In genomic region chr12:52907092-52907810, GRCh38 we compare ENCODE assay signal across 8 cellular contexts. TPM values are rescaled to one million over a fixed set of nuclear protein-coding genes. Genes with fewer than 3 reads are reported as not detected.
DNase-seq lines count a peak whose midpoint lies in the region; ATAC-seq and TF ChIP-seq lines count a peak whose summit lies in the region.

No MANE protein-coding gene starts in this region.

- H3K9me3 ChIP-seq in HCT116 (ENCODE audit: control insufficient read depth in 1 of 2, insufficient read depth in 1 of 2, low read depth in 1 of 2, low read length in 2 of 2) (no peaks in the 10 kb centered on the region), esophagus (ENCODE audit: control insufficient read depth in 2 of 2, insufficient read depth in 1 of 2, low read depth in 1 of 2, low read length in 1 of 2) (no peaks in the 10 kb centered on the region)

- ATAC-seq in HCT116 (peak; percentile 31), HG03469 (IDR thresholded peaks at IDR 0.05; ENCODE audit: unreplicated experiment) (no peak), GM18909 (IDR thresholded peaks at IDR 0.05; ENCODE audit: poor library complexity, unreplicated experiment) (no peak)
- ATAC-seq in activated naive CD8-positive, alpha-beta T cell treated with anti-CD3 and anti-CD28 coated beads, Interleukin-2, amount 50 U/mL, for 24 hours = no peak
- ATAC-seq in activated naive CD4-positive, alpha-beta T cell treated with anti-CD3 and anti-CD28 coated beads, Interleukin-2, amount 50 U/mL, for 72 hours = no peak

- no peak overlapping the region for H3K4me3 Mint-ChIP-seq in activated naive CD8-positive, alpha-beta T cell treated with anti-CD3 and anti-CD28 coated beads, Interleukin-2, amount 50 U/mL, for 24 hours

- peaks cover 53 to 75% of the 10 kb centered on the region in 2 experiments for H3K4me1 ChIP-seq in HCT116 (ENCODE audit: control insufficient read depth in 1 of 2, insufficient read depth in 2 of 2, low read length in 2 of 2)
- H3K4me1 ChIP-seq in esophagus (ENCODE audit: control insufficient read depth in 2 of 2, insufficient read depth in 2 of 2, low read length in 1 of 2) = peaks cover 0 to 18% of the 10 kb centered on the region in 2 donors

- no peak overlapping the region for H2AFZ ChIP-seq in HCT116 (ENCODE audit: low read depth, low read length, poor library complexity, severe bottlenecking)

- RAD21 ChIA-PET in HCT116 (lab: Charles Lee; ENCODE audit: low non-redundant PET in 1 of 2, low total read pairs in 2 of 2, uncharacterized antibody in 2 of 2, unreplicated experiment in 2 of 2) = interaction anchor here (1.0 to 1.3 kb wide), 3 partner anchors 11 to 74 kb away, joined by 3 to 5 read pairs (median 3); no protein-coding TSS in a partner anchor

- no peaks in the 10 kb centered on the region for H3K36me3 Mint-ChIP-seq in activated naive CD8-positive, alpha-beta T cell treated with anti-CD3 and anti-CD28 coated beads, Interleukin-2, amount 50 U/mL, for 24 hours (ENCODE audit: low read depth)
- no peaks in the 10 kb centered on the region for H3K36me3 Mint-ChIP-seq in activated naive CD4-positive, alpha-beta T cell treated with anti-CD3 and anti-CD28 coated beads, Interleukin-2, amount 50 U/mL, for 72 hours

- peaks cover 30% of the 10 kb centered on the region for H3K79me2 ChIP-seq in HCT116 (ENCODE audit: insufficient read depth, low read length)

- 14 to 28% methylated on average over 7 of the region's 7 CpGs for WGBS in esophagus, 2 donors

- TF ChIP-seq RAD21 in HCT116 (IDR thresholded peaks at IDR 0.05; ENCODE audit: low read depth) = no peak

- H3K27me3 ChIP-seq in HCT116 (ENCODE audit: insufficient read depth, low read length) (no peaks in the 10 kb centered on the region), esophagus (ENCODE audit: control insufficient read depth in 1 of 2, insufficient read depth in 2 of 2, low read length in 2 of 2) (no peaks in the 10 kb centered on the region)

- intact Hi-C loops in HCT116 (cut with micrococcal nuclease) = no loop called here

- H3K36me3 ChIP-seq in HCT116 (ENCODE audit: control insufficient read depth in 1 of 2, insufficient read depth in 2 of 2, low read length in 2 of 2) (peaks cover 0 to 2% of the 10 kb centered on the region in 2 experiments; a peak in 2 of 4 replicates), esophagus (ENCODE audit: control insufficient read depth in 2 of 2, insufficient read depth in 2 of 2, low read length in 1 of 2) (no peaks in the 10 kb centered on the region)

- DNase-seq in HCT116 (ENCODE audit: low read depth, low spot score) (no peak), NCI-H345 treated with DMSO at 0.1 percent for 48 hours (lab: John Stamatoyannopoulos, UW; ENCODE audit: unreplicated experiment) (peak; percentile 87), renal cortical epithelial cell (ENCODE audit: low read depth) (peak; percentile 54)
- no peak for DNase-seq in activated naive CD8-positive, alpha-beta T cell treated with anti-CD3 and anti-CD28 coated beads, Interleukin-2, amount 50 U/mL, for 24 hours
- no peak for DNase-seq in activated naive CD4-positive, alpha-beta T cell treated with anti-CD3 and anti-CD28 coated beads, Interleukin-2, amount 50 U/mL, for 72 hours (ENCODE audit: low spot score in 2 of 2)

- peak overlapping the region; percentile 91 for H3K9ac ChIP-seq in HCT116 (ENCODE audit: low read length)

- BruUV-seq in HCT116 (replicated peaks; lab: Mats Ljungman, UMichigan) = TSS peak; percentile 48

- TF ChIP-seq POLR2A in HCT116 (IDR thresholded peaks at IDR 0.05; ENCODE audit: borderline replicate concordance, extremely low read depth, insufficient read depth, insufficient read length) = no peak

- H3K27ac ChIP-seq in HCT116 (ENCODE audit: low read depth, low read length) (peak overlapping the region; percentile 92), esophagus (ENCODE audit: low read depth in 2 of 2, low read length in 1 of 2) (peak overlapping the region; percentile 84 to 92)

- TF ChIP-seq CTCF in HCT116 (IDR thresholded peaks at IDR 0.05 in 2 of 3, conservative IDR thresholded peaks at IDR 0.05 in 1 of 3; ENCODE audit: borderline replicate concordance in 1 of 3, insufficient read depth in 1 of 3, low read depth in 2 of 3, low read length in 2 of 3) = no peak

- no peak overlapping the region for H3K27ac Mint-ChIP-seq in activated naive CD8-positive, alpha-beta T cell treated with anti-CD3 and anti-CD28 coated beads, Interleukin-2, amount 50 U/mL, for 24 hours
- H3K27ac Mint-ChIP-seq in activated naive CD4-positive, alpha-beta T cell treated with anti-CD3 and anti-CD28 coated beads, Interleukin-2, amount 50 U/mL, for 72 hours = no peak overlapping the region

- POLR2A ChIA-PET in HCT116 (lab: Charles Lee) = interaction anchor here (0.8 to 18.0 kb wide), 7 partner anchors 12 to 66 kb away, joined by 3 to 379 read pairs (median 55); partner anchors contain the start of gene KRT18

- H3K4me2 ChIP-seq in HCT116 (ENCODE audit: low read length) = peak overlapping the region; percentile 88

- peaks cover 3% of the 10 kb centered on the region for H3K27me3 Mint-ChIP-seq in activated naive CD8-positive, alpha-beta T cell treated with anti-CD3 and anti-CD28 coated beads, Interleukin-2, amount 50 U/mL, for 24 hours

- no peaks in the 10 kb centered on the region for H3K9me3 Mint-ChIP-seq in activated naive CD8-positive, alpha-beta T cell treated with anti-CD3 and anti-CD28 coated beads, Interleukin-2, amount 50 U/mL, for 24 hours
- no peaks in the 10 kb centered on the region for H3K9me3 Mint-ChIP-seq in activated naive CD4-positive, alpha-beta T cell treated with anti-CD3 and anti-CD28 coated beads, Interleukin-2, amount 50 U/mL, for 72 hours

- peaks cover 14% of the 10 kb centered on the region; the same call in 1 of the 2 replicates for H4K20me1 ChIP-seq in HCT116 (ENCODE audit: insufficient read depth)

- peaks cover 11% of the 10 kb centered on the region for H3K4me1 Mint-ChIP-seq in activated naive CD8-positive, alpha-beta T cell treated with anti-CD3 and anti-CD28 coated beads, Interleukin-2, amount 50 U/mL, for 24 hours

- H3K4me3 ChIP-seq in HCT116 (replicated peaks in 1 of 2; ENCODE audit: low read depth in 1 of 2, low read length in 2 of 2) (peak overlapping the region; percentile 16 to 37), esophagus (ENCODE audit: low read depth in 1 of 2, low read length in 2 of 2) (no peak overlapping the region)

- no peaks in the 10 kb centered on the region for H3K9me2 ChIP-seq in HCT116 (ENCODE audit: insufficient read depth)

- CTCF ChIA-PET in HCT116 (lab: Charles Lee) = interaction anchor here (1.4 to 4.4 kb wide), 4 partner anchors 18 to 74 kb away, joined by 4 to 51 read pairs (median 12); no protein-coding TSS in a partner anchor

TF ChIP-seq in HCT116, 20 proteins besides CTCF, POLR2A, EP300 and RAD21 (continues in another document):
- TF ChIP-seq POLR2AphosphoS5 (IDR thresholded peaks at IDR 0.05; ENCODE audit: low read depth, low read length) (peak; percentile 71), EZH2phosphoT487 (IDR thresholded peaks at IDR 0.05; ENCODE audit: borderline replicate concordance) (no peak), TCF7L2 (IDR thresholded peaks at IDR 0.05; ENCODE audit: borderline replicate concordance, extremely low read depth, insufficient read depth, insufficient read length) (peak; percentile 71), ATF3 (IDR thresholded peaks at IDR 0.05) (no peak), EGR1 (IDR thresholded peaks at IDR 0.05; ENCODE audit: low read depth) (no peak), ELF1 (IDR thresholded peaks at IDR 0.05; ENCODE audit: borderline replicate concordance, low read depth) (no peak), SRF (IDR thresholded peaks at IDR 0.05; ENCODE audit: low read depth) (no peak), FOSL1 (IDR thresholded peaks at IDR 0.05; ENCODE audit: low read depth) (no peak)

RNA-seq across cellular contexts. Expression of gene KRT8, which starts 2.4 kb away (rescaled TPM):
- total RNA-seq in HCT116 (2021; ENCODE audit: unreplicated experiment) (1,655 TPM), renal cortical epithelial cell (390 and 919 TPM in 2 replicates)
- 1,805 and 2,066 TPM in 2 replicates for polyA plus RNA-seq in HCT116 (2012)
- polyA plus RNA-seq in esophagus = 100 to 1,000 TPM in 1 of 2 donors, 10 to 100 TPM in 1; 38.7 to 105 TPM
- total RNA-seq in activated naive CD4-positive, alpha-beta T cell treated with anti-CD3 and anti-CD28 coated beads, Interleukin-2, amount 50 U/mL, for 72 hours = under 1 TPM; 0.34 to 0.66 TPM

RNA-seq across cellular contexts. Expression of gene KRT18, which starts 41.7 kb away (rescaled TPM):
- total RNA-seq in HCT116 (2021; ENCODE audit: unreplicated experiment) (1,229 TPM), renal cortical epithelial cell (294 and 1,160 TPM in 2 replicates)
- 1,596 and 1,648 TPM in 2 replicates for polyA plus RNA-seq in HCT116 (2012)
- 100 to 1,000 TPM; 101 to 256 TPM for polyA plus RNA-seq in esophagus
- 1 to 10 TPM; 7.7 to 8.5 TPM for total RNA-seq in activated naive CD4-positive, alpha-beta T cell treated with anti-CD3 and anti-CD28 coated beads, Interleukin-2, amount 50 U/mL, for 72 hours

RNA-seq across cellular contexts. Expression of gene KRT78, which starts 58.5 kb away (rescaled TPM):
- total RNA-seq in HCT116 (2021; ENCODE audit: unreplicated experiment) = not detected
- polyA plus RNA-seq in HCT116 (2012) = 0.06 TPM in 1 of 2 replicates, not detected in the other
- 1,000 to 10,000 TPM in 1 of 2 donors, 100 to 1,000 TPM in 1; 633 to 1,998 TPM for polyA plus RNA-seq in esophagus
- total RNA-seq in renal cortical epithelial cell = not detected in 2 replicates
- total RNA-seq in activated naive CD4-positive, alpha-beta T cell treated with anti-CD3 and anti-CD28 coated beads, Interleukin-2, amount 50 U/mL, for 72 hours = not detected

Comparison
In these comparisons a context has a peak if more than half of its experiments do, and no peak if none do; other contexts are left out.
1. DNase-seq: peak in NCI-H345 treated with DMSO at 0.1 percent for 48 hours (single experiment) and renal cortical epithelial cell (single experiment); none in HCT116 (single experiment), activated naive CD8-positive, alpha-beta T cell treated with anti-CD3 and anti-CD28 coated beads, Interleukin-2, amount 50 U/mL, for 24 hours (single experiment) and activated naive CD4-positive, alpha-beta T cell treated with anti-CD3 and anti-CD28 coated beads, Interleukin-2, amount 50 U/mL, for 72 hours (0 of 2).
2. H3K4me3 ChIP-seq: peak in HCT116 (2 of 2); none in esophagus (0 of 2).
3. RNA of gene KRT8, which starts 2.4 kb away (total RNA-seq): 1,655 TPM in HCT116 (single experiment) and 390 to 919 TPM in renal cortical epithelial cell; 0.34 to 0.66 TPM in activated naive CD4-positive, alpha-beta T cell treated with anti-CD3 and anti-CD28 coated beads, Interleukin-2, amount 50 U/mL, for 72 hours; every median in the first group is over 100 times any median in the second.
4. RNA of gene KRT18, which starts 41.7 kb away (total RNA-seq): 1,229 TPM in HCT116 (single experiment) and 294 to 1,160 TPM in renal cortical epithelial cell; 7.7 to 8.5 TPM in activated naive CD4-positive, alpha-beta T cell treated with anti-CD3 and anti-CD28 coated beads, Interleukin-2, amount 50 U/mL, for 72 hours; every median in the first group is over 10 times any median in the second.